Comparison of ENCODE assay signal across 12 cellular contexts in the genomic region with DNA sequence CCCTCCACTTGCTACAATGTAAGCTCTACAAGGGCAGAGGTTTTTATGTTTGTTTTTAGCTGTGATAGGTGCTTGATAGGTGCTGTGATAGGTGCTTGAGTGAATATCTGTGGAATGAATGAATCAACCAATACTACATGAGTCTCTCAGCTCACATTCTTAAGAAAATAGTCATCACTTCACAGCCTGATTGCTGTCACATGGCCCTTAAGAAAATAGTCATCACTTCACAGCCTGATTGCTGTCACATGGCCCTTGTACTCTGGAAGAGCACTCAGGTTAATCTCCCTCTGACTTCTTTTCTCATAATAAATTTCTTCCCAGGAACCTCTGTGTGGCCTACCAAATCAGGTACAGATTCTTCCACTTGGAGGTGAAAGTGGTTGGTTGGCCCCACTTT.
A peak's percentile ranks its signal among the peaks of the same experiment; 100 is the strongest.
DNase-seq lines count a peak whose midpoint lies in the region; ATAC-seq and TF ChIP-seq lines count a peak whose summit lies in the region.
"Had no signal": no experiment of that assay in that cellular context is flagged by ENCODE, and none has a peak within 500 bp of the region (broad histone marks: within the 10 kb centered on the region; RNA-seq: fewer than 3 reads in every experiment).

No MANE protein-coding gene starts in this region.

- H3K4me3 ChIP-seq in AG09309 (ENCODE audit: control insufficient read depth, low read depth, low read length): no peak overlapping the region
- no peak overlapping the region for H3K4me3 ChIP-seq in astrocyte of the spinal cord (ENCODE audit: low read depth, low read length)
- no peak overlapping the region for H3K4me3 ChIP-seq in neural progenitor cell

- no peak overlapping the region for H3K9ac ChIP-seq in neural progenitor cell

- H3K9me3 ChIP-seq in neural progenitor cell (ENCODE audit: low read depth): no peaks in the 10 kb centered on the region

- H3K4me1 Mint-ChIP-seq in neural progenitor cell: peaks cover 45% of the 10 kb centered on the region
- H3K4me1 Mint-ChIP-seq: central memory CD8-positive, alpha-beta T cell had no signal

- TF ChIP-seq CTCF in AG09309 (IDR thresholded peaks at IDR 0.05; ENCODE audit: control insufficient read depth, insufficient read depth, low read depth, low read length, missing control alignments) (no peak), astrocyte of the spinal cord (IDR thresholded peaks at IDR 0.05; ENCODE audit: low read depth, low read length) (no peak), neural progenitor cell (IDR thresholded peaks at IDR 0.05) (no peak)

- no peak for ATAC-seq in GM18873 (IDR thresholded peaks at IDR 0.05; ENCODE audit: low FRiP score, unreplicated experiment)

- no peaks in the 10 kb centered on the region for H3K27me3 ChIP-seq in neural progenitor cell

- H3K79me2 ChIP-seq in neural progenitor cell (ENCODE audit: low read depth): peaks cover 61% of the 10 kb centered on the region

- H3K27ac Mint-ChIP-seq in neural progenitor cell: no peak overlapping the region

- H3K36me3 Mint-ChIP-seq in neural progenitor cell: peaks cover 5% of the 10 kb centered on the region

- no peak overlapping the region for H3K27ac ChIP-seq in neural progenitor cell

- peaks cover 57% of the 10 kb centered on the region for H3K4me1 ChIP-seq in neural progenitor cell

- no peaks in the 10 kb centered on the region for H3K36me3 ChIP-seq in neural progenitor cell

- H2AFZ ChIP-seq in neural progenitor cell (replicated peaks): no peak overlapping the region

- H3K4me2 ChIP-seq in neural progenitor cell: no peak overlapping the region

- in situ Hi-C loops in astrocyte of the spinal cord (cut with HindIII; ENCODE audit: low sequenced_read_pairs): no loop called here

- peaks cover 15% of the 10 kb centered on the region for H3F3A ChIP-seq in neural progenitor cell (ENCODE audit: low read depth)

- H3K9me3 Mint-ChIP-seq in neural progenitor cell: no peaks in the 10 kb centered on the region
- H3K9me3 Mint-ChIP-seq: central memory CD8-positive, alpha-beta T cell had no signal

- H4K20me1 ChIP-seq in neural progenitor cell (ENCODE audit: low read depth): peaks cover 14% of the 10 kb centered on the region

- H3K27me3 Mint-ChIP-seq in neural progenitor cell (ENCODE audit: insufficient read depth, low read depth): no peaks in the 10 kb centered on the region
- H3K27me3 Mint-ChIP-seq: central memory CD8-positive, alpha-beta T cell had no signal

- DNase-seq in AG09309 (ENCODE audit: low read depth) (peak; percentile 52), HT1080 (ENCODE audit: low read depth) (peak; percentile 88), astrocyte of the spinal cord (ENCODE audit: low read depth, low spot score) (peak; percentile 60), left kidney (ENCODE audit: low read depth, low spot score) (peak; percentile 20), neural progenitor cell (ENCODE audit: low spot score) (no peak), amygdala (lab: John Stamatoyannopoulos, UW) (no peak)
- no peak for DNase-seq in activated CD4-positive, alpha-beta T cell treated with anti-CD3 and anti-CD28 coated beads, Interleukin-2, amount 50 U/mL, for 1 hour
- DNase-seq: hippocampal formation; stimulated activated CD4-positive, alpha-beta T cell treated with anti-CD3 and anti-CD28 coated beads, Interleukin-15, amount 100 ng/mL, for 24 hours; stimulated activated naive CD4-positive, alpha-beta T cell had no signal

- H3K4me3 Mint-ChIP-seq in neural progenitor cell: no peak overlapping the region
- H3K4me3 Mint-ChIP-seq: central memory CD8-positive, alpha-beta T cell had no signal

Comparison
In these comparisons a context has a peak if more than half of its experiments do, and no peak if none do; other contexts are left out.
1. DNase-seq: peak in AG09309 (single experiment), HT1080 (single experiment), astrocyte of the spinal cord (single experiment) and left kidney (single experiment); none in activated CD4-positive, alpha-beta T cell treated with anti-CD3 and anti-CD28 coated beads, Interleukin-2, amount 50 U/mL, for 1 hour (single experiment), neural progenitor cell (single experiment) and amygdala (0 of 56).